In genomic region chr15:62925875-62926274, GRCh38 we compare ENCODE assay signal across 2 cellular contexts.
A peak's percentile ranks its signal among the peaks of the same experiment; 100 is the strongest.
TF ChIP-seq lines count a peak whose summit lies in the region.

No MANE protein-coding gene starts in this region.

TF ChIP-seq in liver, 16 proteins besides CTCF, POLR2A, EP300 and RAD21 (continued from another document):
- TF ChIP-seq, protein P1, sequence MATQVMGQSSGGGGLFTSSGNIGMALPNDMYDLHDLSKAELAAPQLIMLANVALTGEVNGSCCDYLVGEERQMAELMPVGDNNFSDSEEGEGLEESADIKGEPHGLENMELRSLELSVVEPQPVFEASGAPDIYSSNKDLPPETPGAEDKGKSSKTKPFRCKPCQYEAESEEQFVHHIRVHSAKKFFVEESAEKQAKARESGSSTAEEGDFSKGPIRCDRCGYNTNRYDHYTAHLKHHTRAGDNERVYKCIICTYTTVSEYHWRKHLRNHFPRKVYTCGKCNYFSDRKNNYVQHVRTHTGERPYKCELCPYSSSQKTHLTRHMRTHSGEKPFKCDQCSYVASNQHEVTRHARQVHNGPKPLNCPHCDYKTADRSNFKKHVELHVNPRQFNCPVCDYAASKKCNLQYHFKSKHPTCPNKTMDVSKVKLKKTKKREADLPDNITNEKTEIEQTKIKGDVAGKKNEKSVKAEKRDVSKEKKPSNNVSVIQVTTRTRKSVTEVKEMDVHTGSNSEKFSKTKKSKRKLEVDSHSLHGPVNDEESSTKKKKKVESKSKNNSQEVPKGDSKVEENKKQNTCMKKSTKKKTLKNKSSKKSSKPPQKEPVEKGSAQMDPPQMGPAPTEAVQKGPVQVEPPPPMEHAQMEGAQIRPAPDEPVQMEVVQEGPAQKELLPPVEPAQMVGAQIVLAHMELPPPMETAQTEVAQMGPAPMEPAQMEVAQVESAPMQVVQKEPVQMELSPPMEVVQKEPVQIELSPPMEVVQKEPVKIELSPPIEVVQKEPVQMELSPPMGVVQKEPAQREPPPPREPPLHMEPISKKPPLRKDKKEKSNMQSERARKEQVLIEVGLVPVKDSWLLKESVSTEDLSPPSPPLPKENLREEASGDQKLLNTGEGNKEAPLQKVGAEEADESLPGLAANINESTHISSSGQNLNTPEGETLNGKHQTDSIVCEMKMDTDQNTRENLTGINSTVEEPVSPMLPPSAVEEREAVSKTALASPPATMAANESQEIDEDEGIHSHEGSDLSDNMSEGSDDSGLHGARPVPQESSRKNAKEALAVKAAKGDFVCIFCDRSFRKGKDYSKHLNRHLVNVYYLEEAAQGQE (IDR thresholded peaks at IDR 0.05), result no peak
- TF ChIP-seq FOXA1 (IDR thresholded peaks at IDR 0.05), result no peak
- peak in 1 of 2 donors; percentile 23 for TF ChIP-seq RXRA (IDR thresholded peaks at IDR 0.05)

TF ChIP-seq in HepG2, 621 proteins besides CTCF, POLR2A, EP300 and RAD21:
- TF ChIP-seq RNF2 (conservative IDR thresholded peaks at IDR 0.05; ENCODE audit: low read depth) (no peak), KLF13 (CRISPR knock-in tag; IDR thresholded peaks at IDR 0.05) (no peak), ZNF703 (CRISPR knock-in tag; IDR thresholded peaks at IDR 0.05; ENCODE audit: borderline replicate concordance) (no peak), EEA1 (CRISPR knock-in tag; IDR thresholded peaks at IDR 0.05; ENCODE audit: borderline replicate concordance) (no peak), YEATS4 (CRISPR knock-in tag; IDR thresholded peaks at IDR 0.05; ENCODE audit: borderline replicate concordance) (no peak), HOXA3 (CRISPR knock-in tag; IDR thresholded peaks at IDR 0.05) (no peak), KLF15 (CRISPR knock-in tag; IDR thresholded peaks at IDR 0.05; ENCODE audit: borderline replicate concordance) (no peak), MTA3 (CRISPR knock-in tag; IDR thresholded peaks at IDR 0.05) (no peak), ELF1 (CRISPR knock-in tag; IDR thresholded peaks at IDR 0.05) (no peak), ZBTB7A (CRISPR knock-in tag; IDR thresholded peaks at IDR 0.05) (no peak), ZSCAN21 (CRISPR knock-in tag; IDR thresholded peaks at IDR 0.05; ENCODE audit: borderline replicate concordance) (no peak), JARID2 (CRISPR knock-in tag; IDR thresholded peaks at IDR 0.05; ENCODE audit: insufficient replicate concordance) (no peak), E2F5 (CRISPR knock-in tag; conservative IDR thresholded peaks at IDR 0.05) (no peak), ZBTB20 (CRISPR knock-in tag; IDR thresholded peaks at IDR 0.05; ENCODE audit: borderline replicate concordance, low read depth) (no peak), KAT8 (CRISPR knock-in tag; IDR thresholded peaks at IDR 0.05) (no peak), ZBTB2 (CRISPR knock-in tag; IDR thresholded peaks at IDR 0.05; ENCODE audit: low read depth) (no peak)
